Comparison of ENCODE assay signal across 19 cellular contexts in genomic region chr5:52746539-52746938, GRCh38.
DNase-seq lines count a peak whose midpoint lies in the region; FAIRE-seq and TF ChIP-seq lines count a peak whose summit lies in the region.
"Had no signal": no experiment of that assay in that cellular context is flagged by ENCODE, and none has a peak within 500 bp of the region (broad histone marks: within the 10 kb centered on the region; RNA-seq: fewer than 3 reads in every experiment).

No MANE protein-coding gene starts in this region.

- TF ChIP-seq CTCF in AG09319 (IDR thresholded peaks at IDR 0.05; ENCODE audit: low read depth, low read length), result no peak
- TF ChIP-seq CTCF in cardiac fibroblast (IDR thresholded peaks at IDR 0.05; ENCODE audit: low read depth, low read length), result no peak

- FAIRE-seq in HTR-8/SVneo (lab: Jason Lieb, UNC), result peak; percentile 75
- FAIRE-seq: A204.1, H54 had no signal

- DNase-seq in AG09319 (ENCODE audit: extremely low read depth, low read depth) (peak; percentile 29), HTR-8/SVneo (ENCODE audit: insufficient read length, low spot score) (no peak), cardiac fibroblast (ENCODE audit: low read depth in 2 of 2) (peak; percentile 18 to 24), fibroblast of the conjunctiva (ENCODE audit: low read depth) (peak; percentile 17), head of caudate nucleus (no peak), LoVo (ENCODE audit: low spot score) (no peak), cortex of kidney (lab: John Stamatoyannopoulos, UW) (no peak)
- no peak for DNase-seq in stimulated activated CD4-positive, alpha-beta T cell treated with anti-CD3 and anti-CD28 coated beads, Interleukin-4, amount 100 ng/mL, for 1 hour
- DNase-seq: C1 segment of cervical spinal cord, DMS79, MM.1S, NCI-H1092, NCI-H146, NCI-H2029 treated with DMSO at 0.1 percent for 48 hours, NCI-H2171, NCI-H446 treated with DMSO at 0.1 percent for 48 hours, SJCRH30 had no signal

- intact Hi-C loops in head of caudate nucleus (cut with DNase I), result no loop called here

- H3K4me3 ChIP-seq in cardiac fibroblast (replicated peaks in 1 of 2; ENCODE audit: low read depth in 2 of 2, low read length in 2 of 2), result no peak overlapping the region
- H3K4me3 ChIP-seq: SJCRH30 had no signal

Comparison
In these comparisons a context has a peak if more than half of its experiments do, and no peak if none do; other contexts are left out.
1. DNase-seq: peak in AG09319 (single experiment), cardiac fibroblast (2 of 2) and fibroblast of the conjunctiva (single experiment); none in HTR-8/SVneo (single experiment), head of caudate nucleus (0 of 42), LoVo (single experiment), stimulated activated CD4-positive, alpha-beta T cell treated with anti-CD3 and anti-CD28 coated beads, Interleukin-4, amount 100 ng/mL, for 1 hour (single experiment) and cortex of kidney (single experiment).